ENCODE assay signal across 9 cellular contexts in the genomic region with DNA sequence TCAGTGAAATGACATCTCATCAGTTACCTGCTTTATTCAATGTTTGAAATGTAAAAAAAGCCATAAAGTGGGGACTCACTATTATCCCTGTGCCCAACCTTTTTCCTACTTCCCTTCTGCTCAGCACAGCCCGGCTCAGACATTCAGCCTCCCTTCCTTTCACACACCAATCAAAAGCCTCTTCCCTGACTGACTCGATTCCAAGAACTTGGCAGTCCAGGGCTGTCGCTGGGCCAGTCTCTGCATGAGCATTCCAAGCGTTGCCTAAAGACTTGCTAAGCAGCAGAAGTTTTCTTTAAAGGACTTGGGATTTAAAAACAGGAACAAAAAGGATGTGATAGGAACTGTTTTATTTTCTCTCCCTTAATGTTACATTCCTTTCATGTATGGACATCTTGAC. TPM values are rescaled to one million over a fixed set of nuclear protein-coding genes. Genes with fewer than 3 reads are reported as not detected.
A peak's percentile ranks its signal among the peaks of the same experiment; 100 is the strongest.
DNase-seq lines count a peak whose midpoint lies in the region; ATAC-seq and TF ChIP-seq lines count a peak whose summit lies in the region.
"Had no signal": no experiment of that assay in that cellular context is flagged by ENCODE, and none has a peak within 500 bp of the region (broad histone marks: within the 10 kb centered on the region; RNA-seq: fewer than 3 reads in every experiment).

No MANE protein-coding gene starts in this region.

- DNase-seq in DMS 273 treated with DMSO at 0.1 percent for 48 hours (lab: John Stamatoyannopoulos, UW) = peak; percentile 17
- DNase-seq in brain microvascular endothelial cell = peak; percentile 80
- DNase-seq in left ventricle myocardium superior = peak; percentile 71
- DNase-seq in trophoblast cell = peak; percentile 72
- no peak for DNase-seq in T-helper 9 cell
- no peak for DNase-seq in stimulated activated effector memory CD8-positive, alpha-beta T cell treated with anti-CD3 and anti-CD28 coated beads, Interleukin-12 subunit alpha, Interleukin-12 subunit beta, amount 100 ng/mL, for 72 hours (ENCODE audit: low spot score in 2 of 2)
- DNase-seq in NCI-H748 (lab: John Stamatoyannopoulos, UW; ENCODE audit: unreplicated experiment) = no peak
- DNase-seq: CD4-positive, CD25-positive, alpha-beta regulatory T cell had no signal

- no peak overlapping the region for H3K23ac ChIP-seq in trophoblast cell (ENCODE audit: low read length)

- no peaks in the 10 kb centered on the region for H3K36me3 ChIP-seq in brain microvascular endothelial cell (replicated peaks)
- H3K36me3 ChIP-seq in trophoblast cell (ENCODE audit: control insufficient read depth in 1 of 2, insufficient read depth in 2 of 2, low read length in 2 of 2) = no peaks in the 10 kb centered on the region

- intact Hi-C loops in left ventricle myocardium superior (cut with micrococcal nuclease) = no loop called here

- no peak overlapping the region for H3K4me2 ChIP-seq in trophoblast cell (ENCODE audit: low read length)

- no CpG with 5 or more reads among the region's 4 CpGs for WGBS in trophoblast cell (ENCODE audit: extremely low coverage, insufficient coverage, insufficient read length)

- in situ Hi-C loops in brain microvascular endothelial cell (cut with HindIII; ENCODE audit: low pct_ligation_motif_present, low sequenced_read_pairs) = no loop called here

- no peaks in the 10 kb centered on the region for H3K27me3 ChIP-seq in brain microvascular endothelial cell (replicated peaks)
- no peaks in the 10 kb centered on the region for H3K27me3 ChIP-seq in trophoblast cell (ENCODE audit: insufficient read depth, low read length)

- no peak for TF ChIP-seq CTCF in brain microvascular endothelial cell (IDR thresholded peaks at IDR 0.05; ENCODE audit: low read depth, low read length, missing control alignments)

- no peak overlapping the region for H3K4ac ChIP-seq in trophoblast cell (ENCODE audit: low read depth, low read length)

- H2AK5ac ChIP-seq in trophoblast cell (ENCODE audit: low read length) = no peak overlapping the region

- H4K91ac ChIP-seq in trophoblast cell (ENCODE audit: low read depth, low read length) = no peak overlapping the region

- no peak overlapping the region for H4K8ac ChIP-seq in trophoblast cell (ENCODE audit: low read depth, low read length)

- H3K9ac ChIP-seq in trophoblast cell (ENCODE audit: low read length) = no peak overlapping the region

- no peaks in the 10 kb centered on the region for H3K9me3 ChIP-seq in trophoblast cell (ENCODE audit: insufficient read depth, low read depth, low read length)

- H3K14ac ChIP-seq in trophoblast cell (ENCODE audit: low read length) = no peak overlapping the region

- ATAC-seq in left ventricle myocardium superior (peak; percentile 98), GM18870 (IDR thresholded peaks at IDR 0.05; ENCODE audit: unreplicated experiment) (no peak)
- ATAC-seq in stimulated activated effector memory CD8-positive, alpha-beta T cell treated with anti-CD3 and anti-CD28 coated beads, Interleukin-12 subunit alpha, Interleukin-12 subunit beta, amount 100 ng/mL, for 72 hours = no peak

- peaks cover 5% of the 10 kb centered on the region for H3K36me3 Mint-ChIP-seq in stimulated activated effector memory CD8-positive, alpha-beta T cell treated with anti-CD3 and anti-CD28 coated beads, Interleukin-12 subunit alpha, Interleukin-12 subunit beta, amount 100 ng/mL, for 72 hours

- no peak overlapping the region for H3K4me3 ChIP-seq in brain microvascular endothelial cell (ENCODE audit: low read depth, low read length)
- H3K4me3 ChIP-seq in trophoblast cell (ENCODE audit: low read depth, low read length) = no peak overlapping the region

- H2BK12ac ChIP-seq in trophoblast cell (ENCODE audit: low read length) = no peak overlapping the region

- H4K12ac ChIP-seq in trophoblast cell (ENCODE audit: low read depth, low read length) = no peak overlapping the region

- no peak overlapping the region for H2AFZ ChIP-seq in trophoblast cell (ENCODE audit: insufficient read depth, low read length, poor library complexity)

- peaks cover 2 to 5% of the 10 kb centered on the region in 2 experiments for H3K4me1 ChIP-seq in trophoblast cell (ENCODE audit: control insufficient read depth in 1 of 2, insufficient read depth in 2 of 2, low read length in 2 of 2)

- no peaks in the 10 kb centered on the region for H3K79me2 ChIP-seq in trophoblast cell (ENCODE audit: control insufficient read depth, insufficient read depth, low read length, poor library complexity)

- peaks cover 19% of the 10 kb centered on the region for H3K4me1 Mint-ChIP-seq in stimulated activated effector memory CD8-positive, alpha-beta T cell treated with anti-CD3 and anti-CD28 coated beads, Interleukin-12 subunit alpha, Interleukin-12 subunit beta, amount 100 ng/mL, for 72 hours

- H3K4me3 Mint-ChIP-seq in stimulated activated effector memory CD8-positive, alpha-beta T cell treated with anti-CD3 and anti-CD28 coated beads, Interleukin-12 subunit alpha, Interleukin-12 subunit beta, amount 100 ng/mL, for 72 hours = no peak overlapping the region
- H3K4me3 Mint-ChIP-seq: CD4-positive, CD25-positive, alpha-beta regulatory T cell had no signal

- no peak overlapping the region for H3K18ac ChIP-seq in trophoblast cell (ENCODE audit: low read length)

- no peak overlapping the region for H2BK120ac ChIP-seq in trophoblast cell (ENCODE audit: insufficient read depth, low read length, poor library complexity)

- no peaks in the 10 kb centered on the region for H3K9me3 Mint-ChIP-seq in stimulated activated effector memory CD8-positive, alpha-beta T cell treated with anti-CD3 and anti-CD28 coated beads, Interleukin-12 subunit alpha, Interleukin-12 subunit beta, amount 100 ng/mL, for 72 hours

- peak overlapping the region; percentile 20 for H3K27ac ChIP-seq in brain microvascular endothelial cell
- H3K27ac ChIP-seq in trophoblast cell (ENCODE audit: low read depth, low read length) = no peak overlapping the region

- no peak overlapping the region for H2BK5ac ChIP-seq in trophoblast cell (ENCODE audit: low read depth, low read length, poor library complexity)

- H3K27ac Mint-ChIP-seq in stimulated activated effector memory CD8-positive, alpha-beta T cell treated with anti-CD3 and anti-CD28 coated beads, Interleukin-12 subunit alpha, Interleukin-12 subunit beta, amount 100 ng/mL, for 72 hours = no peak overlapping the region
- H3K27ac Mint-ChIP-seq: CD4-positive, CD25-positive, alpha-beta regulatory T cell had no signal

- no peaks in the 10 kb centered on the region for H3K79me1 ChIP-seq in trophoblast cell (ENCODE audit: low read length)

RNA-seq across cellular contexts. Expression of a gene that starts 22.7 kb away (rescaled TPM):
- 10.5 TPM for total RNA-seq in left ventricle myocardium superior
- polyA plus RNA-seq in trophoblast cell (2013) = 5.4 and 5.5 TPM in 2 replicates

Comparison
In these comparisons a context has a peak if more than half of its experiments do, and no peak if none do; other contexts are left out.
1. DNase-seq: peak in DMS 273 treated with DMSO at 0.1 percent for 48 hours (single experiment), brain microvascular endothelial cell (single experiment), left ventricle myocardium superior (single experiment) and trophoblast cell (2 of 2); none in T-helper 9 cell (single experiment), stimulated activated effector memory CD8-positive, alpha-beta T cell treated with anti-CD3 and anti-CD28 coated beads, Interleukin-12 subunit alpha, Interleukin-12 subunit beta, amount 100 ng/mL, for 72 hours (0 of 2) and NCI-H748 (single experiment).